ENCODE assay signal across 8 cellular contexts in genomic region chr9:122402403-122403268, GRCh38. TPM values are rescaled to one million over a fixed set of nuclear protein-coding genes. Genes with fewer than 3 reads are reported as not detected.
DNase-seq lines count a peak whose midpoint lies in the region; ATAC-seq and TF ChIP-seq lines count a peak whose summit lies in the region.

No MANE protein-coding gene starts in this region.

- no peak overlapping the region for H2BK5ac ChIP-seq in neuronal stem cell (ENCODE audit: low read length)

- peak overlapping the region; percentile 85 to 97 for H3K27ac Mint-ChIP-seq in activated naive CD4-positive, alpha-beta T cell treated with anti-CD3 and anti-CD28 coated beads, Interleukin-2, amount 50 U/mL, for 72 hours
- peak overlapping the region; percentile 49 for H3K27ac Mint-ChIP-seq in stimulated activated naive B cell treated with anti-CD40 and anti-IgM and Interleukin-4, amounts not matched to agents 10 μg/mL and 1 μg/mL and 100 μg/mL, for 72 hours
- no peak overlapping the region for H3K27ac Mint-ChIP-seq in naive thymus-derived CD8-positive, alpha-beta T cell

- H2BK120ac ChIP-seq in neuronal stem cell (ENCODE audit: low read depth, low read length), result no peak overlapping the region

- no peak overlapping the region for H3K9ac ChIP-seq in neuronal stem cell (ENCODE audit: low read depth, low read length, poor library complexity)

- no peak overlapping the region for H2AFZ ChIP-seq in neuronal stem cell (ENCODE audit: low read length)

- ATAC-seq in activated naive CD4-positive, alpha-beta T cell treated with anti-CD3 and anti-CD28 coated beads, Interleukin-2, amount 50 U/mL, for 72 hours, result peak; percentile 90 to 95
- ATAC-seq in stimulated activated naive B cell treated with anti-CD40 and anti-IgM and Interleukin-4, amounts not matched to agents 10 μg/mL and 1 μg/mL and 100 μg/mL, for 72 hours (replicated peaks), result peak; percentile 91 to 95
- no peak for ATAC-seq in naive thymus-derived CD8-positive, alpha-beta T cell

- no peak overlapping the region for H3K18ac ChIP-seq in neuronal stem cell (ENCODE audit: low read length)

- H3K23ac ChIP-seq in neuronal stem cell (ENCODE audit: low read depth, low read length, poor library complexity), result no peak overlapping the region

- no peaks in the 10 kb centered on the region for H3K79me1 ChIP-seq in neuronal stem cell (ENCODE audit: low read depth, low read length)

- H3K4me3 ChIP-seq in foreskin fibroblast (ENCODE audit: low read depth in 1 of 2, low read length in 2 of 2), result no peak overlapping the region
- H3K4me3 ChIP-seq in neuronal stem cell (ENCODE audit: low read length in 2 of 2), result peak overlapping the region in 1 of 2 donors; percentile 30

- POLR2A ChIA-PET in naive thymus-derived CD8-positive, alpha-beta T cell (lab: Charles Lee), result no interaction called here

- H2AK5ac ChIP-seq in neuronal stem cell (ENCODE audit: low read depth, low read length), result no peak overlapping the region

- no peak overlapping the region for H3K27ac ChIP-seq in neuronal stem cell (replicated peaks; ENCODE audit: low read length)

- no CpG with 5 or more reads among the region's 6 CpGs for WGBS in neuronal stem cell (ENCODE audit: extremely low coverage in 2 of 2, insufficient read length in 2 of 2, insufficient replicate concordance in 1 of 2), 2 donors

- H3K36me3 ChIP-seq in neuronal stem cell (replicated peaks in 1 of 2; ENCODE audit: control insufficient read depth in 2 of 2, insufficient read depth in 2 of 2, low read length in 2 of 2), result no peaks in the 10 kb centered on the region

- no peak overlapping the region for H2BK15ac ChIP-seq in neuronal stem cell (ENCODE audit: low read length)

- H3K27me3 Mint-ChIP-seq in stimulated activated naive B cell treated with anti-CD40 and anti-IgM and Interleukin-4, amounts not matched to agents 10 μg/mL and 1 μg/mL and 100 μg/mL, for 72 hours, result peaks cover 0 to 11% of the 10 kb centered on the region in 2 donors
- H3K27me3 Mint-ChIP-seq in naive thymus-derived CD8-positive, alpha-beta T cell, result peaks cover 6 to 18% (median 11%) of the 10 kb centered on the region in 5 donors

- H3K4me1 ChIP-seq in neuronal stem cell (ENCODE audit: control insufficient read depth in 2 of 2, insufficient read depth in 1 of 2, low read depth in 1 of 2, low read length in 2 of 2), result no peaks in the 10 kb centered on the region

- no peak overlapping the region for H2BK12ac ChIP-seq in neuronal stem cell (ENCODE audit: low read length)

- H3K4me1 Mint-ChIP-seq in stimulated activated naive B cell treated with anti-CD40 and anti-IgM and Interleukin-4, amounts not matched to agents 10 μg/mL and 1 μg/mL and 100 μg/mL, for 72 hours, result peaks cover 7 to 19% of the 10 kb centered on the region in 2 donors
- peaks cover 0 to 2% (median 0%) of the 10 kb centered on the region in 4 donors for H3K4me1 Mint-ChIP-seq in naive thymus-derived CD8-positive, alpha-beta T cell

- no peak overlapping the region for H3K4me2 ChIP-seq in neuronal stem cell (ENCODE audit: insufficient read depth, low read length, poor library complexity, severe bottlenecking)

- peaks cover 19 to 22% of the 10 kb centered on the region in 2 donors for H3K36me3 Mint-ChIP-seq in activated naive CD4-positive, alpha-beta T cell treated with anti-CD3 and anti-CD28 coated beads, Interleukin-2, amount 50 U/mL, for 72 hours
- H3K36me3 Mint-ChIP-seq in stimulated activated naive B cell treated with anti-CD40 and anti-IgM and Interleukin-4, amounts not matched to agents 10 μg/mL and 1 μg/mL and 100 μg/mL, for 72 hours, result peaks cover 0 to 10% of the 10 kb centered on the region in 2 donors
- H3K36me3 Mint-ChIP-seq in naive thymus-derived CD8-positive, alpha-beta T cell, result peaks cover 0 to 10% (median 5%) of the 10 kb centered on the region in 3 donors

- no peak overlapping the region for H4K8ac ChIP-seq in neuronal stem cell (ENCODE audit: low read depth, low read length)

- H3K27me3 ChIP-seq in neuronal stem cell (ENCODE audit: control insufficient read depth in 3 of 3, insufficient read depth in 3 of 3, low read depth in 1 of 3, low read length in 3 of 3), result peaks cover 0 to 11% (median 0%) of the 10 kb centered on the region in 3 experiments

- DNase-seq in activated naive CD4-positive, alpha-beta T cell treated with anti-CD3 and anti-CD28 coated beads, Interleukin-2, amount 50 U/mL, for 72 hours (ENCODE audit: low spot score in 2 of 2), result peak in 1 of 2 donors; percentile 62
- no peak for DNase-seq in activated naive CD4-positive, alpha-beta T cell (lab: John Stamatoyannopoulos, UW)
- DNase-seq in UCSD-AML1 (lab: John Stamatoyannopoulos, UW; ENCODE audit: unreplicated experiment) (peak; percentile 44), foreskin fibroblast (peak; percentile 95 to 98), ecto neural progenitor cell (ENCODE audit: low spot score) (no peak), neuronal stem cell (ENCODE audit: low spot score) (no peak)
- peak; percentile 41 for DNase-seq in stimulated activated naive B cell treated with anti-CD40 and anti-IgM and Interleukin-4, amounts not matched to agents 10 μg/mL and 1 μg/mL and 100 μg/mL, for 72 hours
- no peak for DNase-seq in naive thymus-derived CD8-positive, alpha-beta T cell

- TF ChIP-seq CTCF in foreskin fibroblast (IDR thresholded peaks at IDR 0.05; ENCODE audit: low read depth, low read length), result no peak

- H3K9me3 ChIP-seq in neuronal stem cell (replicated peaks in 1 of 2; ENCODE audit: control insufficient read depth in 2 of 2, insufficient read depth in 1 of 2, low read depth in 1 of 2, low read length in 2 of 2), result no peaks in the 10 kb centered on the region

- no peak overlapping the region for H4K91ac ChIP-seq in neuronal stem cell (ENCODE audit: low read depth, low read length, poor library complexity)

- H3K4ac ChIP-seq in neuronal stem cell (ENCODE audit: low read length), result no peak overlapping the region

- H3K4me3 Mint-ChIP-seq in stimulated activated naive B cell treated with anti-CD40 and anti-IgM and Interleukin-4, amounts not matched to agents 10 μg/mL and 1 μg/mL and 100 μg/mL, for 72 hours, result peak overlapping the region in 1 of 2 donors; percentile 14
- H3K4me3 Mint-ChIP-seq in naive thymus-derived CD8-positive, alpha-beta T cell, result no peak overlapping the region

- H3K9me3 Mint-ChIP-seq in activated naive CD4-positive, alpha-beta T cell treated with anti-CD3 and anti-CD28 coated beads, Interleukin-2, amount 50 U/mL, for 72 hours, result peaks cover 10 to 21% of the 10 kb centered on the region in 2 donors
- peaks cover 4 to 7% of the 10 kb centered on the region in 2 donors for H3K9me3 Mint-ChIP-seq in stimulated activated naive B cell treated with anti-CD40 and anti-IgM and Interleukin-4, amounts not matched to agents 10 μg/mL and 1 μg/mL and 100 μg/mL, for 72 hours
- H3K9me3 Mint-ChIP-seq in naive thymus-derived CD8-positive, alpha-beta T cell, result peaks cover 6 to 32% (median 17%) of the 10 kb centered on the region in 9 donors

- H3K14ac ChIP-seq in neuronal stem cell (ENCODE audit: low read length), result no peak overlapping the region

RNA-seq across cellular contexts. Expression of gene PTGS1, which starts 31.8 kb away (rescaled TPM):
- total RNA-seq in activated naive CD4-positive, alpha-beta T cell treated with anti-CD3 and anti-CD28 coated beads, Interleukin-2, amount 50 U/mL, for 72 hours, result under 1 TPM; 0.25 to 0.54 TPM
- polyA plus RNA-seq in neuronal stem cell (2013, experiment 1 of 2), result 2.0 TPM
- polyA plus RNA-seq in neuronal stem cell (2013, experiment 2 of 2), result 1.9 TPM
- 1 to 10 TPM in 1 of 2 experiments, under 1 TPM in 1; 0.60 to 1.0 TPM for total RNA-seq in naive thymus-derived CD8-positive, alpha-beta T cell
- under 1 TPM in 1 of 3 donors, not detected in 2; 0.22 TPM for polyA plus RNA-seq in naive thymus-derived CD8-positive, alpha-beta T cell

Comparison
In these comparisons a context has a peak if more than half of its experiments do, and no peak if none do; other contexts are left out.
1. ATAC-seq: peak in activated naive CD4-positive, alpha-beta T cell treated with anti-CD3 and anti-CD28 coated beads, Interleukin-2, amount 50 U/mL, for 72 hours (2 of 2) and stimulated activated naive B cell treated with anti-CD40 and anti-IgM and Interleukin-4, amounts not matched to agents 10 μg/mL and 1 μg/mL and 100 μg/mL, for 72 hours (2 of 2); none in naive thymus-derived CD8-positive, alpha-beta T cell (0 of 2).
2. DNase-seq: peak in UCSD-AML1 (single experiment), foreskin fibroblast (2 of 2) and stimulated activated naive B cell treated with anti-CD40 and anti-IgM and Interleukin-4, amounts not matched to agents 10 μg/mL and 1 μg/mL and 100 μg/mL, for 72 hours (single experiment); none in activated naive CD4-positive, alpha-beta T cell (0 of 4), ecto neural progenitor cell (single experiment), neuronal stem cell (single experiment) and naive thymus-derived CD8-positive, alpha-beta T cell (0 of 10).
3. H3K27ac Mint-ChIP-seq: peak in activated naive CD4-positive, alpha-beta T cell treated with anti-CD3 and anti-CD28 coated beads, Interleukin-2, amount 50 U/mL, for 72 hours (2 of 2) and stimulated activated naive B cell treated with anti-CD40 and anti-IgM and Interleukin-4, amounts not matched to agents 10 μg/mL and 1 μg/mL and 100 μg/mL, for 72 hours (single experiment); none in naive thymus-derived CD8-positive, alpha-beta T cell (0 of 10).